Comparison of ENCODE assay signal across 15 cellular contexts in genomic region chr2:27973592-27973991, GRCh38.
DNase-seq lines count a peak whose midpoint lies in the region; ATAC-seq, FAIRE-seq and TF ChIP-seq lines count a peak whose summit lies in the region.
"Had no signal": no experiment of that assay in that cellular context is flagged by ENCODE, and none has a peak within 500 bp of the region (broad histone marks: within the 10 kb centered on the region; RNA-seq: fewer than 3 reads in every experiment).

No MANE protein-coding gene starts in this region.

- H3K4me1 Mint-ChIP-seq in WTC11 = peaks cover 10% of the 10 kb centered on the region

- H3K27ac Mint-ChIP-seq in WTC11 = no peak overlapping the region

- H3K4me3 Mint-ChIP-seq in WTC11 = no peak overlapping the region

- peaks cover 6% of the 10 kb centered on the region for H3K36me3 Mint-ChIP-seq in WTC11

- peaks cover 11% of the 10 kb centered on the region for H3K9me3 Mint-ChIP-seq in WTC11

- peaks cover 4% of the 10 kb centered on the region; the same call in 1 of the 2 replicates for H3K27me3 Mint-ChIP-seq in WTC11 (ENCODE audit: low read depth)

- H3K27ac ChIP-seq in 22Rv1 = no peak overlapping the region
- H3K27ac ChIP-seq: SJSA1, testis had no signal

- TF ChIP-seq CTCF in 22Rv1 (IDR thresholded peaks at IDR 0.05) = 0 out of 2 replicates have a peak, but pooled peaks have one; percentile 4
- no peak for TF ChIP-seq CTCF in WTC11 (IDR thresholded peaks at IDR 0.05)
- peak; percentile 43 for TF ChIP-seq CTCF in fibroblast of villous mesenchyme (IDR thresholded peaks at IDR 0.05; ENCODE audit: insufficient read depth, low read depth, low read length)

- peak; percentile 90 for FAIRE-seq in H54 (lab: Jason Lieb, UNC)

- DNase-seq in H54 (ENCODE audit: insufficient read length, low spot score) = no peak
- no peak for DNase-seq in WTC11 (ENCODE audit: low spot score)
- no peak for DNase-seq in fibroblast of villous mesenchyme (ENCODE audit: low read depth)
- no peak for DNase-seq in NOMO-1 treated with dmso at 0.1 percent for 144 hours (lab: John Stamatoyannopoulos, UW; ENCODE audit: unreplicated experiment)
- no peak for DNase-seq in NCI-H524 treated with DMSO at 0.1 percent for 48 hours (lab: John Stamatoyannopoulos, UW)
- no peak for DNase-seq in HPDE6-E6E7 (ENCODE audit: extremely low spot score)
- DNase-seq: activated CD4-positive, alpha-beta T cell treated with anti-CD3 and anti-CD28 coated beads, Interleukin-2, amount 50 U/mL, for 4 hours; activated naive CD4-positive, alpha-beta T cell treated with Interleukin-2 at 50 U/mL for 16 hours; cortex of kidney; hippocampal formation; MM.1S; testis had no signal

- TF ChIP-seq POLR2A in H54 (IDR thresholded peaks at IDR 0.05; ENCODE audit: low read depth, low read length) = no peak

- CTCF ChIA-PET in WTC11 (lab: Charles Lee) = interaction anchor here (0.6 to 2.3 kb wide), 3 partner anchors 20 to 250 kb away, joined by 3 to 5 read pairs (median 4); no protein-coding TSS in a partner anchor

- peak; percentile 61 for ATAC-seq in WTC11
- no peak for ATAC-seq in HG03457 (IDR thresholded peaks at IDR 0.05; ENCODE audit: unreplicated experiment)

- POLR2A ChIA-PET in WTC11 (lab: Charles Lee) = no interaction called here

- H3K4me3 ChIP-seq in fibroblast of villous mesenchyme (ENCODE audit: low read depth, low read length) = no peak overlapping the region
- H3K4me3 ChIP-seq: SJSA1, testis had no signal

TF ChIP-seq in WTC11, 78 proteins besides CTCF, POLR2A, EP300 and RAD21 (continues in another document):
- TF ChIP-seq IRF1 (CRISPR knock-in tag; IDR thresholded peaks at IDR 0.05) (no peak), GRHL2 (CRISPR knock-in tag; IDR thresholded peaks at IDR 0.05; ENCODE audit: insufficient replicate concordance, severe bottlenecking) (no peak), USF2 (CRISPR knock-in tag; IDR thresholded peaks at IDR 0.05) (no peak), SP1 (CRISPR knock-in tag; conservative IDR thresholded peaks at IDR 0.05) (no peak), NR2C2 (CRISPR knock-in tag; IDR thresholded peaks at IDR 0.05) (no peak), STAT6 (CRISPR knock-in tag; conservative IDR thresholded peaks at IDR 0.05; ENCODE audit: low read depth) (no peak), ZNF121 (CRISPR knock-in tag; IDR thresholded peaks at IDR 0.05) (no peak), CREM (CRISPR knock-in tag; IDR thresholded peaks at IDR 0.05) (no peak), FOXP1 (CRISPR knock-in tag; IDR thresholded peaks at IDR 0.05; ENCODE audit: borderline replicate concordance) (no peak), ATF6 (CRISPR knock-in tag; IDR thresholded peaks at IDR 0.05) (no peak), ATF2 (CRISPR knock-in tag; IDR thresholded peaks at IDR 0.05; ENCODE audit: borderline replicate concordance, low read depth) (no peak), TCF7 (CRISPR knock-in tag; IDR thresholded peaks at IDR 0.05; ENCODE audit: low read depth) (no peak), ZSCAN18 (CRISPR knock-in tag; IDR thresholded peaks at IDR 0.05) (no peak), PRDM15 (CRISPR knock-in tag; IDR thresholded peaks at IDR 0.05) (no peak)
